20 cellular contexts compared by ENCODE assay signal in the genomic region with DNA sequence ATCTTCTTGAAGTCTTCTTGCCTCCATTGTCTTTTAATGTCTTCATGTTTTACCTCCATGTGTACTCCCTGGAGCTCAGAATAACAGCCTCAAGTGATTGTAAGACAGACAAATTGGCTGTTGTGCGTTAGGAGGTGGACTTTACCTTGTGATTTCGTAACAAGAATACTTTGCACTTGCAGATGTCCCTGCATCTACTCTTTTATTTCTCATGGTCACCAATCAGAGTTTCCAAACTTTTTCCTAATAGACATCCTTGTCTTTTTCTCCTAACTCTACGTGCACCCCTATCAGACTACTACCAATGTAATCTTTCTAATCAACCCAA.
"Had no signal": no experiment of that assay in that cellular context is flagged by ENCODE, and none has a peak within 500 bp of the region (broad histone marks: within the 10 kb centered on the region; RNA-seq: fewer than 3 reads in every experiment).

No MANE protein-coding gene starts in this region.

- H3K4me2 ChIP-seq: PC-9 had no signal

- H3K4me1 ChIP-seq: Peyer's patch had no signal

- H3K9me3 ChIP-seq: Peyer's patch, SJCRH30 had no signal

- H3K27me3 ChIP-seq: Peyer's patch, SJCRH30 had no signal

- H2AFZ ChIP-seq: PC-9 had no signal

- ATAC-seq: Right ventricle myocardium inferior, SK-N-SH treated with all-trans-retinoic acid at 6 μM for 48 hours had no signal

- DNase-seq: KBM-7, MV-4-11, NCI-H1048, NCI-H1436, NCI-H187, NCI-H2029, NCI-H2081 treated with DMSO at 0.1 percent for 48 hours, NCI-H2171, NCI-H226, NCI-H446, NCI-H510A, NCI-H524 treated with DMSO at 0.1 percent for 48 hours, NCI-H69, NCI-H774, PC-9, Peyer's patch, SHP77 treated with DMSO at 0.1 percent for 48 hours, SJCRH30 had no signal

- H3K36me3 ChIP-seq: Peyer's patch, SJCRH30 had no signal

- H3K4me3 ChIP-seq: PC-9, Peyer's patch, SJCRH30 had no signal

- H3K27ac ChIP-seq: PC-9, Peyer's patch, SJCRH30 had no signal
